ENCODE assay signal across 12 cellular contexts in genomic region chr15:77493324-77493907, GRCh38.
A peak's percentile ranks its signal among the peaks of the same experiment; 100 is the strongest.
DNase-seq lines count a peak whose midpoint lies in the region; ATAC-seq and TF ChIP-seq lines count a peak whose summit lies in the region.
"Had no signal": no experiment of that assay in that cellular context is flagged by ENCODE, and none has a peak within 500 bp of the region (broad histone marks: within the 10 kb centered on the region; RNA-seq: fewer than 3 reads in every experiment).

No MANE protein-coding gene starts in this region.

- no peak overlapping the region for H3K4me3 Mint-ChIP-seq in brain
- no peak overlapping the region for H3K4me3 Mint-ChIP-seq in stimulated activated naive CD8-positive, alpha-beta T cell treated with anti-CD3 and anti-CD28 coated beads, Interleukin-15, Interleukin-2, amounts not matched to agents 100 ng/mL and 50 ng/mL, for 24 hours

- H3K36me3 ChIP-seq in heart left ventricle (no peaks in the 10 kb centered on the region), right atrium auricular region (no peaks in the 10 kb centered on the region)
- H3K36me3 ChIP-seq: adrenal gland, SJCRH30, thoracic aorta had no signal

- WGBS in heart left ventricle, 4 donors, result 61 to 66% (median 63%) methylated on average over 3 of the region's 3 CpGs

- peaks cover 32% of the 10 kb centered on the region for H3K36me3 Mint-ChIP-seq in brain
- H3K36me3 Mint-ChIP-seq in stimulated activated naive CD8-positive, alpha-beta T cell treated with anti-CD3 and anti-CD28 coated beads, Interleukin-15, Interleukin-2, amounts not matched to agents 100 ng/mL and 50 ng/mL, for 24 hours (ENCODE audit: low read depth), result peaks cover 7% of the 10 kb centered on the region

- TF ChIP-seq POLR2A in heart left ventricle (IDR thresholded peaks at IDR 0.05), result no peak

- no peaks in the 10 kb centered on the region for H3K27me3 Mint-ChIP-seq in brain
- no peaks in the 10 kb centered on the region for H3K27me3 Mint-ChIP-seq in stimulated activated naive CD8-positive, alpha-beta T cell treated with anti-CD3 and anti-CD28 coated beads, Interleukin-15, Interleukin-2, amounts not matched to agents 100 ng/mL and 50 ng/mL, for 24 hours

- H3K27ac Mint-ChIP-seq in brain, result peak overlapping the region in 3 of 5 experiments; percentile 1 to 59 (median 25)
- H3K27ac Mint-ChIP-seq in stimulated activated naive CD8-positive, alpha-beta T cell treated with anti-CD3 and anti-CD28 coated beads, Interleukin-15, Interleukin-2, amounts not matched to agents 100 ng/mL and 50 ng/mL, for 24 hours, result peak overlapping the region; percentile 78

- no peaks in the 10 kb centered on the region for H3K9me3 Mint-ChIP-seq in brain
- H3K9me3 Mint-ChIP-seq in stimulated activated naive CD8-positive, alpha-beta T cell treated with anti-CD3 and anti-CD28 coated beads, Interleukin-15, Interleukin-2, amounts not matched to agents 100 ng/mL and 50 ng/mL, for 24 hours, result no peaks in the 10 kb centered on the region

- H3K4me1 ChIP-seq in heart left ventricle (peaks cover under 1 to 63% (median 57%) of the 10 kb centered on the region in 12 donors), right atrium auricular region (peaks cover 0 to 52% of the 10 kb centered on the region in 2 donors)

- DNase-seq in heart left ventricle (no peak), right atrium auricular region (ENCODE audit: low spot score) (no peak), NOMO-1 (lab: John Stamatoyannopoulos, UW; ENCODE audit: unreplicated experiment in 2 of 2) (peak; percentile 48 to 78), hippocampal formation (lab: John Stamatoyannopoulos, UW) (no peak), NCI-H526 treated with DMSO at 0.1 percent for 48 hours (lab: John Stamatoyannopoulos, UW) (no peak)
- DNase-seq: adrenal gland, C1 segment of cervical spinal cord had no signal

- TF ChIP-seq CTCF in heart left ventricle (IDR thresholded peaks at IDR 0.05), result no peak
- TF ChIP-seq CTCF in right atrium auricular region (IDR thresholded peaks at IDR 0.05), result no peak
- TF ChIP-seq CTCF in brain (conservative IDR thresholded peaks at IDR 0.05), result no peak

- no peak overlapping the region for H3K4me3 ChIP-seq in heart left ventricle
- H3K4me3 ChIP-seq in right atrium auricular region, result no peak overlapping the region
- H3K4me3 ChIP-seq: adrenal gland, SJCRH30, thoracic aorta had no signal

- intact Hi-C loops in heart left ventricle (cut with DNase I), result loop anchor here in 1 of 10 donors (2.0 kb wide), 1 partner anchor 381 kb away; no protein-coding TSS in a partner anchor

- ATAC-seq in heart left ventricle (no peak), GM18511 (IDR thresholded peaks at IDR 0.05; ENCODE audit: unreplicated experiment) (no peak)

- H3K4me1 Mint-ChIP-seq in brain, result peaks cover 71% of the 10 kb centered on the region
- H3K4me1 Mint-ChIP-seq in stimulated activated naive CD8-positive, alpha-beta T cell treated with anti-CD3 and anti-CD28 coated beads, Interleukin-15, Interleukin-2, amounts not matched to agents 100 ng/mL and 50 ng/mL, for 24 hours (ENCODE audit: low read depth), result peaks cover 33% of the 10 kb centered on the region

- H3K9me3 ChIP-seq in heart left ventricle (no peaks in the 10 kb centered on the region), right atrium auricular region (no peaks in the 10 kb centered on the region)
- H3K9me3 ChIP-seq: adrenal gland, SJCRH30, thoracic aorta had no signal

- H3K27me3 ChIP-seq in heart left ventricle, result no peaks in the 10 kb centered on the region
- H3K27me3 ChIP-seq in right atrium auricular region, result no peaks in the 10 kb centered on the region
- H3K27me3 ChIP-seq: adrenal gland, SJCRH30 had no signal

- H3K27ac ChIP-seq in heart left ventricle, result peak overlapping the region in 7 of 12 donors; percentile 3 to 91 (median 23)
- no peak overlapping the region for H3K27ac ChIP-seq in right atrium auricular region
- H3K27ac ChIP-seq: adrenal gland, SJCRH30, thoracic aorta had no signal

Comparison
In these comparisons a context has a peak if more than half of its experiments do, and no peak if none do; other contexts are left out.
1. H3K27ac ChIP-seq: peak in heart left ventricle (7 of 12); none in right atrium auricular region (0 of 2).
2. DNase-seq: peak in NOMO-1 (2 of 2); none in heart left ventricle (0 of 5), right atrium auricular region (single experiment), hippocampal formation (0 of 2) and NCI-H526 treated with DMSO at 0.1 percent for 48 hours (single experiment).